ENCODE assay signal across 8 cellular contexts in genomic region chr21:42097860-42098259, GRCh38. TPM values are rescaled to one million over a fixed set of nuclear protein-coding genes. Genes with fewer than 3 reads are reported as not detected.
DNase-seq lines count a peak whose midpoint lies in the region; ATAC-seq, FAIRE-seq and TF ChIP-seq lines count a peak whose summit lies in the region.
"Had no signal": no experiment of that assay in that cellular context is flagged by ENCODE, and none has a peak within 500 bp of the region (broad histone marks: within the 10 kb centered on the region; RNA-seq: fewer than 3 reads in every experiment).

No MANE protein-coding gene starts in this region.

- FAIRE-seq in bronchial epithelial cell (lab: Jason Lieb, UNC) (peak; percentile 95), GM12892 (lab: Jason Lieb, UNC) (no peak)

- no peak for TF ChIP-seq CTCF in bronchial epithelial cell (IDR thresholded peaks at IDR 0.05; ENCODE audit: insufficient read depth, low read length, severe bottlenecking)
- no peak for TF ChIP-seq CTCF in lung (IDR thresholded peaks at IDR 0.05; ENCODE audit: control extremely low read depth, extremely low read depth)

- peaks cover 0 to 1% of the 10 kb centered on the region in 2 donors for H3K4me1 ChIP-seq in lung (ENCODE audit: control insufficient read depth in 2 of 2, insufficient read depth in 2 of 2, low read length in 2 of 2)

- DNase-seq in GM04503 (ENCODE audit: low read depth): peak; percentile 91
- DNase-seq in NCI-H2227 treated with DMSO at 0.1 percent for 48 hours (lab: John Stamatoyannopoulos, UW): peak; percentile 14
- DNase-seq in bronchial epithelial cell (ENCODE audit: low read depth): peak; percentile 93
- peak; percentile 71 for DNase-seq in lung (ENCODE audit: low spot score)
- DNase-seq in GM12892 (ENCODE audit: insufficient read length): no peak

- H3K4me3 ChIP-seq in bronchial epithelial cell (ENCODE audit: low read depth, low read length): no peak overlapping the region
- H3K4me3 ChIP-seq in lung: no peak overlapping the region

- H3K9me3 ChIP-seq in lung (ENCODE audit: control insufficient read depth in 2 of 2, insufficient read depth in 1 of 2, low read length in 1 of 2): peaks cover 4 to 6% of the 10 kb centered on the region in 2 donors

- ATAC-seq in lung (ENCODE audit: insufficient read depth, low FRiP score) (peak; percentile 82), GM21737 (IDR thresholded peaks at IDR 0.05; ENCODE audit: unreplicated experiment) (no peak), GM18498 (IDR thresholded peaks at IDR 0.05; ENCODE audit: unreplicated experiment) (no peak)

- H3K36me3 ChIP-seq in bronchial epithelial cell (ENCODE audit: control insufficient read depth, insufficient read depth, low read length) (no peaks in the 10 kb centered on the region), lung (ENCODE audit: control insufficient read depth in 2 of 2, insufficient read depth in 2 of 2, low read length in 2 of 2) (no peaks in the 10 kb centered on the region)

- TF ChIP-seq POLR2A in GM12892 (IDR thresholded peaks at IDR 0.05; ENCODE audit: low read depth, low read length): no peak

- H3K27me3 ChIP-seq in bronchial epithelial cell (ENCODE audit: control insufficient read depth, insufficient read depth, low read length): no peaks in the 10 kb centered on the region
- no peaks in the 10 kb centered on the region for H3K27me3 ChIP-seq in lung (ENCODE audit: control insufficient read depth, insufficient read depth)

- 31 to 39% methylated on average over 8 of the region's 8 CpGs for WGBS in lung, 2 donors

- H3K27ac ChIP-seq in lung (ENCODE audit: low read depth in 1 of 2, low read length in 1 of 2): peak overlapping the region in 1 of 2 donors; percentile 77

RNA-seq across cellular contexts. Expression of gene UMODL1, which starts 26.7 kb away (rescaled TPM):
- total RNA-seq in bronchial epithelial cell (not detected in 2 replicates), lung (under 1 TPM in 1 of 2 donors, not detected in 1; 0.28 TPM)
- under 1 TPM; 0.10 to 0.14 TPM for polyA plus RNA-seq in lung
- polyA plus RNA-seq in GM12892 (2012; ENCODE audit: missing spikeins): 0.06 TPM
- total RNA-seq: skeletal muscle tissue had no signal
